Comparison of ENCODE assay signal across 8 cellular contexts in genomic region chr12:121015825-121016766, GRCh38. TPM values are rescaled to one million over a fixed set of nuclear protein-coding genes. Genes with fewer than 3 reads are reported as not detected.
DNase-seq lines count a peak whose midpoint lies in the region; ATAC-seq and TF ChIP-seq lines count a peak whose summit lies in the region.

A gene with protein sequence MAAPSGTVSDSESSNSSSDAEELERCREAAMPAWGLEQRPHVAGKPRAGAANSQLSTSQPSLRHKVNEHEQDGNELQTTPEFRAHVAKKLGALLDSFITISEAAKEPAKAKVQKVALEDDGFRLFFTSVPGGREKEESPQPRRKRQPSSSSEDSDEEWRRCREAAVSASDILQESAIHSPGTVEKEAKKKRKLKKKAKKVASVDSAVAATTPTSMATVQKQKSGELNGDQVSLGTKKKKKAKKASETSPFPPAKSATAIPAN (minus strand): TSS chr12:121016487. CDS start chr12:121016474, 13 bp downstream.

- H3K4me1 ChIP-seq in GM23338 (ENCODE audit: insufficient read depth) = peaks cover 9% of the 10 kb centered on the region
- H3K4me1 ChIP-seq in naive thymus-derived CD4-positive, alpha-beta T cell (ENCODE audit: control insufficient read depth in 2 of 2, insufficient read depth in 2 of 2, low read length in 2 of 2) = peaks cover 6 to 11% of the 10 kb centered on the region in 2 donors

- peak within 1 kb of the TSS; percentile 98 for H3K4me2 ChIP-seq in GM23338

- H3K4me3 Mint-ChIP-seq in GM23338 = peak within 1 kb of the TSS; percentile 95
- H3K4me3 Mint-ChIP-seq in activated T-cell treated with anti-CD3 and anti-CD28 coated beads, Interleukin-2, amount 50 U/mL, for 72 hours = peak within 1 kb of the TSS; percentile 85 to 100
- peak within 1 kb of the TSS; percentile 93 to 99 (median 96) for H3K4me3 Mint-ChIP-seq in naive thymus-derived CD4-positive, alpha-beta T cell
- peak within 1 kb of the TSS; percentile 99 for H3K4me3 Mint-ChIP-seq in stimulated activated memory B cell treated with anti-CD40 and anti-IgM and Interleukin-4, amounts not matched to agents 10 μg/mL and 1 μg/mL and 100 μg/mL, for 72 hours

- POLR2A ChIA-PET in naive thymus-derived CD4-positive, alpha-beta T cell (lab: Charles Lee) = interaction anchor here (0.6 to 1.2 kb wide), 4 partner anchors 16 to 725 kb away, joined by 3 read pairs; no protein-coding TSS in a partner anchor

- H3K36me3 ChIP-seq in GM23338 (ENCODE audit: insufficient read depth) = no peaks in the 10 kb centered on the region; the same call in 1 of the 2 replicates
- peaks cover 0 to 23% (median 6%) of the 10 kb centered on the region in 3 experiments for H3K36me3 ChIP-seq in naive thymus-derived CD4-positive, alpha-beta T cell (ENCODE audit: control insufficient read depth in 2 of 3, insufficient read depth in 3 of 3, low read length in 3 of 3)

- no peaks in the 10 kb centered on the region for H3K9me3 ChIP-seq in naive thymus-derived CD4-positive, alpha-beta T cell (ENCODE audit: control insufficient read depth in 2 of 3, low read length in 3 of 3)

- peak within 1 kb of the TSS; percentile 90 for H3K27ac ChIP-seq in GM23338 (ENCODE audit: low read depth)
- H3K27ac ChIP-seq in naive thymus-derived CD4-positive, alpha-beta T cell (ENCODE audit: low read depth, low read length) = peak within 1 kb of the TSS; percentile 88

- intact Hi-C loops in naive thymus-derived CD4-positive, alpha-beta T cell (cut with micrococcal nuclease) = loop anchor here (1.0 to 5.0 kb wide), 14 partner anchors 18 to 929 kb away; partner anchors contain the start of genes OASL (in 2 of the 2), P2RX4 (in 2 of the 2), SPPL3 (in 2 of the 2) and COX6A1 (in 1 of the 2)

- no peaks in the 10 kb centered on the region for H3K9me3 Mint-ChIP-seq in GM23338
- no peaks in the 10 kb centered on the region for H3K9me3 Mint-ChIP-seq in activated T-cell treated with anti-CD3 and anti-CD28 coated beads, Interleukin-2, amount 50 U/mL, for 72 hours
- peaks cover 0 to 2% (median 0%) of the 10 kb centered on the region in 11 donors for H3K9me3 Mint-ChIP-seq in naive thymus-derived CD4-positive, alpha-beta T cell
- H3K9me3 Mint-ChIP-seq in stimulated activated memory B cell treated with anti-CD40 and anti-IgM and Interleukin-4, amounts not matched to agents 10 μg/mL and 1 μg/mL and 100 μg/mL, for 72 hours = no peaks in the 10 kb centered on the region

- peaks cover 7% of the 10 kb centered on the region; the same call in 2 of the 3 replicates for H3K4me1 Mint-ChIP-seq in GM23338
- peaks cover 25% of the 10 kb centered on the region for H3K4me1 Mint-ChIP-seq in activated T-cell treated with anti-CD3 and anti-CD28 coated beads, Interleukin-2, amount 50 U/mL, for 72 hours (ENCODE audit: low read depth)
- peaks cover 17 to 32% (median 24%) of the 10 kb centered on the region in 7 donors for H3K4me1 Mint-ChIP-seq in naive thymus-derived CD4-positive, alpha-beta T cell
- peaks cover 21% of the 10 kb centered on the region for H3K4me1 Mint-ChIP-seq in stimulated activated memory B cell treated with anti-CD40 and anti-IgM and Interleukin-4, amounts not matched to agents 10 μg/mL and 1 μg/mL and 100 μg/mL, for 72 hours

- peaks cover 2% of the 10 kb centered on the region for H3K27me3 Mint-ChIP-seq in GM23338 (ENCODE audit: insufficient read depth, low read depth, poor library complexity)
- H3K27me3 Mint-ChIP-seq in activated T-cell treated with anti-CD3 and anti-CD28 coated beads, Interleukin-2, amount 50 U/mL, for 72 hours (ENCODE audit: low read depth) = no peaks in the 10 kb centered on the region
- no peaks in the 10 kb centered on the region for H3K27me3 Mint-ChIP-seq in naive thymus-derived CD4-positive, alpha-beta T cell
- no peaks in the 10 kb centered on the region for H3K27me3 Mint-ChIP-seq in stimulated activated memory B cell treated with anti-CD40 and anti-IgM and Interleukin-4, amounts not matched to agents 10 μg/mL and 1 μg/mL and 100 μg/mL, for 72 hours

- DNase-seq in Daoy (ENCODE audit: low read depth) (peak; percentile 94), GM23338 (ENCODE audit: low spot score) (peak; percentile 98), Kasumi-1 (lab: John Stamatoyannopoulos, UW) (peak; percentile 90 to 95), RKO (ENCODE audit: low spot score) (peak; percentile 94), fibroblast of gingiva (ENCODE audit: low read depth) (peak; percentile 80)
- DNase-seq in activated T-cell treated with anti-CD3 and anti-CD28 coated beads, Interleukin-2, amount 50 U/mL, for 72 hours = peak; percentile 92 to 96
- peak; percentile 74 to 93 (median 89) for DNase-seq in naive thymus-derived CD4-positive, alpha-beta T cell

- no peaks in the 10 kb centered on the region for H3K27me3 ChIP-seq in GM23338 (ENCODE audit: insufficient read depth)
- no peaks in the 10 kb centered on the region for H3K27me3 ChIP-seq in naive thymus-derived CD4-positive, alpha-beta T cell (ENCODE audit: control insufficient read depth in 2 of 2, insufficient read depth in 2 of 2, low read length in 2 of 2)

- CTCF ChIA-PET in naive thymus-derived CD4-positive, alpha-beta T cell (lab: Charles Lee) = interaction anchor here (0.6 to 1.3 kb wide), 2 partner anchors 10 to 16 kb away, joined by 3 to 4 read pairs; no protein-coding TSS in a partner anchor

- peaks cover 28% of the 10 kb centered on the region for H3K79me2 ChIP-seq in GM23338 (replicated peaks; ENCODE audit: insufficient read depth)

- H3F3A ChIP-seq in GM23338 (replicated peaks; ENCODE audit: low read depth) = no peaks in the 10 kb centered on the region

- H3K9me2 ChIP-seq in GM23338 (ENCODE audit: insufficient read depth) = no peaks in the 10 kb centered on the region; the same call in 1 of the 2 replicates

- peaks cover 7% of the 10 kb centered on the region for H4K20me1 ChIP-seq in GM23338 (replicated peaks; ENCODE audit: insufficient read depth)

- H3K4me3 ChIP-seq in GM23338 = peak within 1 kb of the TSS; percentile 78
- peak within 1 kb of the TSS; percentile 88 for H3K4me3 ChIP-seq in naive thymus-derived CD4-positive, alpha-beta T cell (ENCODE audit: low read length)

- no peak for TF ChIP-seq CTCF in GM23338 (conservative IDR thresholded peaks at IDR 0.05; ENCODE audit: low read depth in 2 of 2)

- H3K36me3 Mint-ChIP-seq in GM23338 (ENCODE audit: low read depth) = peaks cover 9% of the 10 kb centered on the region
- peaks cover 5 to 6% of the 10 kb centered on the region in 2 donors for H3K36me3 Mint-ChIP-seq in activated T-cell treated with anti-CD3 and anti-CD28 coated beads, Interleukin-2, amount 50 U/mL, for 72 hours (ENCODE audit: insufficient read depth in 2 of 2)
- peaks cover 6 to 16% (median 8%) of the 10 kb centered on the region in 5 donors for H3K36me3 Mint-ChIP-seq in naive thymus-derived CD4-positive, alpha-beta T cell
- peaks cover 18% of the 10 kb centered on the region for H3K36me3 Mint-ChIP-seq in stimulated activated memory B cell treated with anti-CD40 and anti-IgM and Interleukin-4, amounts not matched to agents 10 μg/mL and 1 μg/mL and 100 μg/mL, for 72 hours

- ATAC-seq in GM23338 = peak; percentile 96
- peak; percentile 97 to 98 for ATAC-seq in activated T-cell treated with anti-CD3 and anti-CD28 coated beads, Interleukin-2, amount 50 U/mL, for 72 hours (replicated peaks in 1 of 2)
- ATAC-seq in naive thymus-derived CD4-positive, alpha-beta T cell = peak; percentile 99
- ATAC-seq in stimulated activated memory B cell treated with anti-CD40 and anti-IgM and Interleukin-4, amounts not matched to agents 10 μg/mL and 1 μg/mL and 100 μg/mL, for 72 hours = peak; percentile 98

- peak within 1 kb of the TSS; percentile 78 for H2AFZ ChIP-seq in GM23338

- H3K27ac Mint-ChIP-seq in GM23338 = peak within 1 kb of the TSS; percentile 97
- H3K27ac Mint-ChIP-seq in activated T-cell treated with anti-CD3 and anti-CD28 coated beads, Interleukin-2, amount 50 U/mL, for 72 hours = peak within 1 kb of the TSS; percentile 84
- peak within 1 kb of the TSS; percentile 89 to 97 (median 95) for H3K27ac Mint-ChIP-seq in naive thymus-derived CD4-positive, alpha-beta T cell
- H3K27ac Mint-ChIP-seq in stimulated activated memory B cell treated with anti-CD40 and anti-IgM and Interleukin-4, amounts not matched to agents 10 μg/mL and 1 μg/mL and 100 μg/mL, for 72 hours = peak within 1 kb of the TSS; percentile 94

TF ChIP-seq in GM23338, 12 proteins besides CTCF, POLR2A, EP300 and RAD21 (continues in another document):
- TF ChIP-seq ETS1 (IDR thresholded peaks at IDR 0.05) = peak; percentile 97
- TF ChIP-seq POLR2AphosphoS5 (IDR thresholded peaks at IDR 0.05; ENCODE audit: low read depth) = peak; percentile 79

RNA-seq across cellular contexts. Expression of the gene that starts here (rescaled TPM):
- total RNA-seq in Daoy (2014; rRNA removed; shearing (Covaris generic)) = 17.6 and 21.8 TPM in 2 replicates
- 9.8 and 15.2 TPM in 2 replicates for total RNA-seq in GM23338 (2014; rRNA removed; shearing (Covaris generic))
- 19.6 and 20.7 TPM in 2 replicates for polyA plus RNA-seq in GM23338 (2016; fragmentation: Nextera tagmentation; extraction: Ambion mirVana)
- total RNA-seq in activated T-cell treated with anti-CD3 and anti-CD28 coated beads, Interleukin-2, amount 50 U/mL, for 72 hours = 10 to 100 TPM; 13.7 to 17.8 TPM
- total RNA-seq in naive thymus-derived CD4-positive, alpha-beta T cell = 10 to 100 TPM; 11.8 to 24.2 (median 17.5) TPM
- 10 to 100 TPM; 18.8 to 22.2 TPM for polyA plus RNA-seq in naive thymus-derived CD4-positive, alpha-beta T cell

Comparison
In these comparisons a context has a peak if more than half of its experiments do, and no peak if none do; other contexts are left out.
1. Peak in every context shown above with its lines: DNase-seq, ATAC-seq, H3K4me3 ChIP-seq and H3K27ac ChIP-seq.